Comparison of ENCODE assay signal across 8 cellular contexts in genomic region chr18:78967692-78968091, GRCh38. TPM values are rescaled to one million over a fixed set of nuclear protein-coding genes. Genes with fewer than 3 reads are reported as not detected.
"Had no signal": no experiment of that assay in that cellular context is flagged by ENCODE, and none has a peak within 500 bp of the region (broad histone marks: within the 10 kb centered on the region; RNA-seq: fewer than 3 reads in every experiment).

No MANE protein-coding gene starts in this region.

- H3K4me3 Mint-ChIP-seq: HFFc6 had no signal

- ATAC-seq: HCT116, K562 had no signal

- DNase-seq: GM23248, GOT3, H7, HFFc6, IMR-90 had no signal

- H3K27ac Mint-ChIP-seq: HFFc6 had no signal

RNA-seq across cellular contexts. Expression of gene SALL3, which starts 11.9 kb away (rescaled TPM):
- total RNA-seq: GM23248, HFFc6, HT1080, IMR-90, K562 had no signal
